Comparison of ENCODE assay signal across 9 cellular contexts in the genomic region with DNA sequence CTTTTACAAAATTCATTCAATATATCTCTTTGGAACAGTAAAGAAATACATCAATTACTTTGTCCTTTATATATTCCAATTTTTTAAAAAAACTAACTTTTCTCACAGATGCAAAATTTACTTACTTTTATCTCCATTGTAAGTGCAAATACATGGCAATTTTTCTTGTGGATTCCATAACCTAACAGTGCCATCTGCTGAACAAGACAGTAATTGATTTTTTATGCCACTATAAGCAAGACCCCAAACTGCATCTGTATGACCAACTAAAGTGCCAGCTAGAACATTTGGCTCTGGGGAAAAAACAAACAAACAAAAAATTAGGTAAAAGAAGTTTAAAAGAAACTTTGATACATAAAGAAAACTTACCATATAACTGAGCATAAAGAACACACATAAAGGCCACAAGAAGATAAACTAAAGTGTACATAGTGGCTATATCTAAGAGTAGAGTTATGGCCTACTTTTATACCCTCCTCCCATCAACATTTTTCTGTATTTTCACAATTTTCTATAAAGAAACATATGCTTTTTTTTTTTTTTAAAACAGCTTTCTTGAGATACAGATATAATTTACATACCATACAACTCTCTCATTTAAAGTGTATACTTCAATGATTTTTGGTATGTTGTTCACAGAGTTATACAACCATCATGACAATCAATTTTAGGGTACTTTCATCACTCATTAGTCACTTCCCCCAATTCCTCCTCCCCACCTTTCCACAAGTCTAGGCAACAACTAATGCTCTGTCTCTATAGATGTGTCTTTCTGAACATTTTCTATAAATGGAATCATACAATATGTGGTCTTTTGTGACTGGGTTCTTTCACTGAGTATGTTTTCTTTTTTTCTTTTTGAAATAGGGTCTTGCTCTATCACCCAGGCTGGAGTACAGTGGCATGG. TPM values are rescaled to one million over a fixed set of nuclear protein-coding genes. Genes with fewer than 3 reads are reported as not detected.
A peak's percentile ranks its signal among the peaks of the same experiment; 100 is the strongest.
DNase-seq lines count a peak whose midpoint lies in the region; FAIRE-seq and TF ChIP-seq lines count a peak whose summit lies in the region.
"Had no signal": no experiment of that assay in that cellular context is flagged by ENCODE, and none has a peak within 500 bp of the region (broad histone marks: within the 10 kb centered on the region; RNA-seq: fewer than 3 reads in every experiment).

No MANE protein-coding gene starts in this region.

- in situ Hi-C loops in brain microvascular endothelial cell (cut with HindIII; ENCODE audit: low pct_ligation_motif_present, low sequenced_read_pairs), result no loop called here

- TF ChIP-seq CTCF in Loucy (conservative IDR thresholded peaks at IDR 0.05; ENCODE audit: low read length) (peak; percentile 69), brain microvascular endothelial cell (IDR thresholded peaks at IDR 0.05; ENCODE audit: low read depth, low read length, missing control alignments) (peak; percentile 36), neural progenitor cell (IDR thresholded peaks at IDR 0.05) (peak; percentile 40)

- no peak overlapping the region for H3K4me3 ChIP-seq in Loucy (ENCODE audit: low read length, poor library complexity, severe bottlenecking)
- H3K4me3 ChIP-seq in brain microvascular endothelial cell (ENCODE audit: low read depth, low read length), result no peak overlapping the region
- no peak overlapping the region for H3K4me3 ChIP-seq in neural progenitor cell

- H3K79me2 ChIP-seq in Loucy (ENCODE audit: insufficient read depth, low read length) (no peaks in the 10 kb centered on the region), neural progenitor cell (ENCODE audit: low read depth) (no peaks in the 10 kb centered on the region)

- H3K36me3 ChIP-seq in Loucy (ENCODE audit: insufficient read depth, low read length) (peaks cover 77% of the 10 kb centered on the region), brain microvascular endothelial cell (replicated peaks) (peaks cover 12% of the 10 kb centered on the region), neural progenitor cell (peaks cover 40% of the 10 kb centered on the region)

- no peaks in the 10 kb centered on the region for H3K9me3 Mint-ChIP-seq in neural progenitor cell

- peaks cover 20% of the 10 kb centered on the region for H3K36me3 Mint-ChIP-seq in neural progenitor cell

- FAIRE-seq in GM12892 (lab: Jason Lieb, UNC), result no peak

- no peak for TF ChIP-seq POLR2A in GM12892 (IDR thresholded peaks at IDR 0.05; ENCODE audit: low read depth, low read length)

- H2AFZ ChIP-seq in Loucy (ENCODE audit: low read length) (no peak overlapping the region), neural progenitor cell (replicated peaks) (no peak overlapping the region)

- H3F3A ChIP-seq in Loucy (ENCODE audit: low read depth) (no peaks in the 10 kb centered on the region), neural progenitor cell (ENCODE audit: low read depth) (peaks cover 4% of the 10 kb centered on the region)

- H3K4me2 ChIP-seq in Loucy (ENCODE audit: low read depth, low read length, poor library complexity, severe bottlenecking) (no peak overlapping the region), neural progenitor cell (no peak overlapping the region)

- H3K4me1 Mint-ChIP-seq in neural progenitor cell, result no peaks in the 10 kb centered on the region

- H3K9ac ChIP-seq in Loucy (ENCODE audit: low read depth, low read length, poor library complexity, severe bottlenecking), result no peak overlapping the region
- H3K9ac ChIP-seq in neural progenitor cell, result no peak overlapping the region

- H3K27ac ChIP-seq in brain microvascular endothelial cell (no peak overlapping the region), neural progenitor cell (no peak overlapping the region)

- H3K27me3 Mint-ChIP-seq in neural progenitor cell (ENCODE audit: insufficient read depth, low read depth), result no peaks in the 10 kb centered on the region

- H3K27ac Mint-ChIP-seq in neural progenitor cell, result no peak overlapping the region

- DNase-seq in DMS 273 (lab: John Stamatoyannopoulos, UW; ENCODE audit: unreplicated experiment), result peak; percentile 39
- no peak for DNase-seq in DMS 273 treated with DMSO at 0.1 percent for 48 hours (lab: John Stamatoyannopoulos, UW)
- no peak for DNase-seq in brain microvascular endothelial cell
- DNase-seq in neural progenitor cell (ENCODE audit: low spot score), result no peak
- no peak for DNase-seq in GM12892 (ENCODE audit: insufficient read length)
- no peak for DNase-seq in GF-D8 (lab: John Stamatoyannopoulos, UW)
- DNase-seq in T-helper 1 cell, result no peak
- DNase-seq: 8988T had no signal

- no peaks in the 10 kb centered on the region for H3K4me1 ChIP-seq in Loucy (ENCODE audit: insufficient read depth, low read length, poor library complexity, severe bottlenecking)
- no peaks in the 10 kb centered on the region for H3K4me1 ChIP-seq in neural progenitor cell

- H3K27me3 ChIP-seq in Loucy (ENCODE audit: insufficient read depth, low read length, poor library complexity, severe bottlenecking) (no peaks in the 10 kb centered on the region), brain microvascular endothelial cell (replicated peaks) (no peaks in the 10 kb centered on the region), neural progenitor cell (no peaks in the 10 kb centered on the region)

- H4K20me1 ChIP-seq in Loucy (ENCODE audit: insufficient read depth, low read length, poor library complexity, severe bottlenecking), result peaks cover 3% of the 10 kb centered on the region
- H4K20me1 ChIP-seq in neural progenitor cell (ENCODE audit: low read depth), result no peaks in the 10 kb centered on the region

- no peaks in the 10 kb centered on the region for H3K9me3 ChIP-seq in Loucy (ENCODE audit: insufficient read depth, low read depth, low read length)
- no peaks in the 10 kb centered on the region for H3K9me3 ChIP-seq in neural progenitor cell (ENCODE audit: low read depth)

- H3K4me3 Mint-ChIP-seq in neural progenitor cell, result no peak overlapping the region

- no peaks in the 10 kb centered on the region for H3K9me2 ChIP-seq in Loucy (replicated peaks; ENCODE audit: low read depth, low read length)

RNA-seq across cellular contexts. Expression of a gene that starts 32.6 kb away (rescaled TPM):
- total RNA-seq in neural progenitor cell (ENCODE audit: low replicate concordance), result 23.1 and 31.1 TPM in 2 replicates
- 23.5 TPM for polyA plus RNA-seq in GM12892 (2012; ENCODE audit: missing spikeins)
